In genomic region chr11:13026722-13027121, GRCh38 we compare ENCODE assay signal across 27 cellular contexts. TPM values are rescaled to one million over a fixed set of nuclear protein-coding genes. Genes with fewer than 3 reads are reported as not detected.
DNase-seq lines count a peak whose midpoint lies in the region; ATAC-seq, FAIRE-seq and TF ChIP-seq lines count a peak whose summit lies in the region.
"Had no signal": no experiment of that assay in that cellular context is flagged by ENCODE, and none has a peak within 500 bp of the region (broad histone marks: within the 10 kb centered on the region; RNA-seq: fewer than 3 reads in every experiment).

No MANE protein-coding gene starts in this region.

- no peak overlapping the region for H3K27ac Mint-ChIP-seq in activated CD8-positive, alpha-beta memory T cell treated with anti-CD3 and anti-CD28 coated beads, Interleukin-2, amount 10 ng/mL, durations not matched to agents 7 days and 5 days
- H3K27ac Mint-ChIP-seq: CD14-positive monocyte; CD4-positive, alpha-beta T cell; CD8-positive, alpha-beta memory T cell; GM23338; H9 had no signal

- H3K9ac ChIP-seq in trophoblast cell (ENCODE audit: low read length) = no peak overlapping the region
- H3K9ac ChIP-seq: BLaER1 treated with 17β-estradiol and CSF1 and Interleukin-3, amounts not matched to agents 10 nM and 100 nM had no signal

- H4K91ac ChIP-seq in trophoblast cell (ENCODE audit: low read depth, low read length) = no peak overlapping the region

- H3K27me3 ChIP-seq in bronchial epithelial cell (ENCODE audit: control insufficient read depth, insufficient read depth, low read length) = no peaks in the 10 kb centered on the region
- no peaks in the 10 kb centered on the region for H3K27me3 ChIP-seq in trophoblast cell (ENCODE audit: insufficient read depth, low read length)
- peaks cover 0 to 45% (median 0%) of the 10 kb centered on the region in 7 donors for H3K27me3 ChIP-seq in spleen (replicated peaks in 1 of 7)
- H3K27me3 ChIP-seq: BE2C; BLaER1 treated with 17β-estradiol and CSF1 and Interleukin-3, amounts not matched to agents 10 nM and 100 nM had no signal

- H2AK5ac ChIP-seq in trophoblast cell (ENCODE audit: low read length) = no peak overlapping the region

- no peak overlapping the region for H3K4me2 ChIP-seq in trophoblast cell (ENCODE audit: low read length)
- H3K4me2 ChIP-seq: BLaER1 treated with 17β-estradiol and CSF1 and Interleukin-3, amounts not matched to agents 10 nM and 100 nM; GM23338 had no signal

- H3K4me3 Mint-ChIP-seq in activated CD8-positive, alpha-beta memory T cell treated with anti-CD3 and anti-CD28 coated beads, Interleukin-2, amount 10 ng/mL, durations not matched to agents 7 days and 5 days = no peak overlapping the region
- H3K4me3 Mint-ChIP-seq: CD14-positive monocyte; CD4-positive, alpha-beta T cell; CD8-positive, alpha-beta memory T cell; GM23338; H9 had no signal

- H3K27me3 Mint-ChIP-seq in activated CD8-positive, alpha-beta memory T cell treated with anti-CD3 and anti-CD28 coated beads, Interleukin-2, amount 10 ng/mL, durations not matched to agents 7 days and 5 days = peaks cover 34% of the 10 kb centered on the region

- H2BK120ac ChIP-seq in trophoblast cell (ENCODE audit: insufficient read depth, low read length, poor library complexity) = no peak overlapping the region

- H2AFZ ChIP-seq in trophoblast cell (ENCODE audit: insufficient read depth, low read length, poor library complexity) = no peak overlapping the region
- H2AFZ ChIP-seq: GM23338 had no signal

- CTCF ChIA-PET in activated CD8-positive, alpha-beta memory T cell treated with anti-CD3 and anti-CD28 coated beads, Interleukin-2, amount 10 ng/mL, durations not matched to agents 7 days and 5 days (lab: Charles Lee) = no interaction called here

- H3K4me1 ChIP-seq in trophoblast cell (ENCODE audit: control insufficient read depth in 1 of 2, insufficient read depth in 2 of 2, low read length in 2 of 2) (peaks cover 0 to 3% of the 10 kb centered on the region in 2 experiments), spleen (no peaks in the 10 kb centered on the region)
- H3K4me1 ChIP-seq: BE2C; BLaER1 treated with 17β-estradiol and CSF1 and Interleukin-3, amounts not matched to agents 10 nM and 100 nM had no signal

- H3K36me3 Mint-ChIP-seq in activated CD8-positive, alpha-beta memory T cell treated with anti-CD3 and anti-CD28 coated beads, Interleukin-2, amount 10 ng/mL, durations not matched to agents 7 days and 5 days = no peaks in the 10 kb centered on the region
- H3K36me3 Mint-ChIP-seq: CD14-positive monocyte; CD8-positive, alpha-beta memory T cell had no signal

- H3K14ac ChIP-seq in trophoblast cell (ENCODE audit: low read length) = no peak overlapping the region

- H3K36me3 ChIP-seq in bronchial epithelial cell (ENCODE audit: control insufficient read depth, insufficient read depth, low read length) (no peaks in the 10 kb centered on the region), trophoblast cell (ENCODE audit: control insufficient read depth in 1 of 2, insufficient read depth in 2 of 2, low read length in 2 of 2) (no peaks in the 10 kb centered on the region), spleen (no peaks in the 10 kb centered on the region)
- H3K36me3 ChIP-seq: BE2C; BLaER1 treated with 17β-estradiol and CSF1 and Interleukin-3, amounts not matched to agents 10 nM and 100 nM had no signal

- H4K12ac ChIP-seq in trophoblast cell (ENCODE audit: low read depth, low read length) = no peak overlapping the region

- peak; percentile 52 for FAIRE-seq in bronchial epithelial cell (lab: Jason Lieb, UNC)
- FAIRE-seq: A204.1, D721Med, GM12878, GM18507 had no signal

- ATAC-seq in Right ventricle myocardium inferior (no peak), left cardiac atrium (no peak)
- ATAC-seq in activated CD8-positive, alpha-beta memory T cell treated with anti-CD3 and anti-CD28 coated beads, Interleukin-2, amount 10 ng/mL, durations not matched to agents 7 days and 5 days = no peak
- ATAC-seq: GM12878, GM23338, HCT116 had no signal

- DNase-seq in Right ventricle myocardium inferior (ENCODE audit: missing footprints) (peak; percentile 59), left cardiac atrium (no peak), bronchial epithelial cell (ENCODE audit: low read depth) (no peak), trophoblast cell (no peak), SKM-1 (lab: John Stamatoyannopoulos, UW; ENCODE audit: unreplicated experiment) (no peak), spleen (no peak)
- DNase-seq in activated CD8-positive, alpha-beta memory T cell treated with anti-CD3 and anti-CD28 coated beads, Interleukin-2, amount 10 ng/mL, durations not matched to agents 7 days and 5 days = no peak
- DNase-seq: AML-193; BE2C; CD4-positive, alpha-beta T cell; CD8-positive, alpha-beta memory T cell; DMS 273 treated with DMSO at 0.1 percent for 48 hours; DMS79; EL; GDM1; H9 had no signal

- H3K4ac ChIP-seq in trophoblast cell (ENCODE audit: low read depth, low read length) = no peak overlapping the region

- WGBS in trophoblast cell (ENCODE audit: extremely low coverage, insufficient coverage, insufficient read length) = no CpG with 5 or more reads among the region's 4 CpGs
- WGBS in spleen, 5 donors = 88 to 95% (median 92%) methylated on average over 4 of the region's 4 CpGs

- no peaks in the 10 kb centered on the region for H3K9me3 ChIP-seq in trophoblast cell (ENCODE audit: insufficient read depth, low read depth, low read length)
- H3K9me3 ChIP-seq in spleen = no peaks in the 10 kb centered on the region
- H3K9me3 ChIP-seq: BE2C; BLaER1 treated with 17β-estradiol and CSF1 and Interleukin-3, amounts not matched to agents 10 nM and 100 nM had no signal

- no peaks in the 10 kb centered on the region for H3K4me1 Mint-ChIP-seq in activated CD8-positive, alpha-beta memory T cell treated with anti-CD3 and anti-CD28 coated beads, Interleukin-2, amount 10 ng/mL, durations not matched to agents 7 days and 5 days
- H3K4me1 Mint-ChIP-seq: CD14-positive monocyte; CD8-positive, alpha-beta memory T cell; GM23338; H9 had no signal

- no peaks in the 10 kb centered on the region for H3K79me1 ChIP-seq in trophoblast cell (ENCODE audit: low read length)

- no peaks in the 10 kb centered on the region for H3K79me2 ChIP-seq in trophoblast cell (ENCODE audit: control insufficient read depth, insufficient read depth, low read length, poor library complexity)

- H2BK5ac ChIP-seq in trophoblast cell (ENCODE audit: low read depth, low read length, poor library complexity) = no peak overlapping the region

- H3K4me3 ChIP-seq in bronchial epithelial cell (ENCODE audit: low read depth, low read length) = no peak overlapping the region
- H3K4me3 ChIP-seq in trophoblast cell (ENCODE audit: low read depth, low read length) = peak overlapping the region; percentile 50
- no peak overlapping the region for H3K4me3 ChIP-seq in spleen
- H3K4me3 ChIP-seq: BLaER1 treated with 17β-estradiol and CSF1 and Interleukin-3, amounts not matched to agents 10 nM and 100 nM; GM12878; GM23338 had no signal

- no peak overlapping the region for H3K18ac ChIP-seq in trophoblast cell (ENCODE audit: low read length)

- intact Hi-C loops in Right ventricle myocardium inferior (cut with DNase I) = no loop called here
- intact Hi-C loops in left cardiac atrium (cut with DNase I) = no loop called here
- intact Hi-C loops in spleen (cut with DNase I; ENCODE audit: low total_unique reads) = no loop called here

- H2BK12ac ChIP-seq in trophoblast cell (ENCODE audit: low read length) = no peak overlapping the region

- no peak overlapping the region for H4K8ac ChIP-seq in trophoblast cell (ENCODE audit: low read depth, low read length)

- H3K27ac ChIP-seq in trophoblast cell (ENCODE audit: low read depth, low read length) = no peak overlapping the region
- H3K27ac ChIP-seq in spleen = no peak overlapping the region
- H3K27ac ChIP-seq: 22Rv1; BLaER1 treated with 17β-estradiol and CSF1 and Interleukin-3, amounts not matched to agents 10 nM and 100 nM had no signal

- no peak for TF ChIP-seq CTCF in bronchial epithelial cell (IDR thresholded peaks at IDR 0.05; ENCODE audit: insufficient read depth, low read length, severe bottlenecking)
- no peak for TF ChIP-seq CTCF in spleen (IDR thresholded peaks at IDR 0.05 in 8 of 11, conservative IDR thresholded peaks at IDR 0.05 in 3 of 11)

- TF ChIP-seq POLR2A in spleen (IDR thresholded peaks at IDR 0.05) = no peak

- no peak overlapping the region for H3K23ac ChIP-seq in trophoblast cell (ENCODE audit: low read length)

- no peaks in the 10 kb centered on the region for H3K9me3 Mint-ChIP-seq in activated CD8-positive, alpha-beta memory T cell treated with anti-CD3 and anti-CD28 coated beads, Interleukin-2, amount 10 ng/mL, durations not matched to agents 7 days and 5 days (ENCODE audit: low read depth)
- H3K9me3 Mint-ChIP-seq: CD4-positive, alpha-beta T cell; GM23338; H9 had no signal

RNA-seq across cellular contexts. Expression of gene RASSF10, which starts 17.6 kb away (rescaled TPM):
- total RNA-seq in Right ventricle myocardium inferior (0.19 TPM), left cardiac atrium (under 1 TPM; 0.15 to 0.63 TPM), bronchial epithelial cell (2.1 and 2.4 TPM in 2 replicates), spleen (not detected)
- polyA plus RNA-seq in trophoblast cell (2013) = 4.3 and 4.5 TPM in 2 replicates
- total RNA-seq in activated CD8-positive, alpha-beta memory T cell treated with anti-CD3 and anti-CD28 coated beads, Interleukin-2, amount 10 ng/mL, durations not matched to agents 7 days and 5 days = not detected
- polyA plus RNA-seq in spleen = not detected
- total RNA-seq: CD4-positive, alpha-beta T cell; CD8-positive, alpha-beta memory T cell; H4 had no signal
- polyA plus RNA-seq: AG04450; CD14-positive monocyte; CD8-positive, alpha-beta memory T cell had no signal
